21 cellular contexts compared by ENCODE assay signal in genomic region chr4:168845897-168846296, GRCh38.
DNase-seq lines count a peak whose midpoint lies in the region; TF ChIP-seq lines count a peak whose summit lies in the region.
"Had no signal": no experiment of that assay in that cellular context is flagged by ENCODE, and none has a peak within 500 bp of the region (broad histone marks: within the 10 kb centered on the region; RNA-seq: fewer than 3 reads in every experiment).

No MANE protein-coding gene starts in this region.

- H3K4me3 Mint-ChIP-seq in mesothelial cell of epicardium: no peak overlapping the region
- H3K4me3 Mint-ChIP-seq: activated B cell treated with CpG ODN at 0.5 μM for 24 hours; activated naive CD8-positive, alpha-beta T cell treated with anti-CD3 and anti-CD28 coated beads for 36 hours; immature natural killer cell; T-helper 1 cell treated with Interleukin-12 subunit alpha and Interleukin-12 subunit beta and Interleukin-4 antibody, amounts not matched to agents 30 μg/mL and 1 μg/mL, for 36 hours had no signal

- no peaks in the 10 kb centered on the region for H3K9me3 ChIP-seq in tibial artery

- H3K36me3 ChIP-seq in tibial artery: peaks cover 0 to 7% (median 0%) of the 10 kb centered on the region in 3 donors

- no peaks in the 10 kb centered on the region for H3K9me3 Mint-ChIP-seq in mesothelial cell of epicardium
- H3K9me3 Mint-ChIP-seq: activated B cell treated with CpG ODN at 0.5 μM for 24 hours; activated naive CD8-positive, alpha-beta T cell treated with anti-CD3 and anti-CD28 coated beads for 36 hours; immature natural killer cell; T-helper 1 cell treated with Interleukin-12 subunit alpha and Interleukin-12 subunit beta and Interleukin-4 antibody, amounts not matched to agents 30 μg/mL and 1 μg/mL, for 36 hours had no signal

- H3K27ac Mint-ChIP-seq in mesothelial cell of epicardium: peak overlapping the region; percentile 57
- H3K27ac Mint-ChIP-seq: activated B cell treated with CpG ODN at 0.5 μM for 24 hours; activated naive CD8-positive, alpha-beta T cell treated with anti-CD3 and anti-CD28 coated beads for 36 hours; immature natural killer cell; T-helper 1 cell treated with Interleukin-12 subunit alpha and Interleukin-12 subunit beta and Interleukin-4 antibody, amounts not matched to agents 30 μg/mL and 1 μg/mL, for 36 hours had no signal

- peaks cover 6% of the 10 kb centered on the region for H3K36me3 Mint-ChIP-seq in mesothelial cell of epicardium
- H3K36me3 Mint-ChIP-seq: activated naive CD8-positive, alpha-beta T cell treated with anti-CD3 and anti-CD28 coated beads for 36 hours had no signal

- DNase-seq in DMS153 (lab: John Stamatoyannopoulos, UW) (peak; percentile 3), DMS153 treated with DMSO at 0.1 percent for 48 hours (lab: John Stamatoyannopoulos, UW; ENCODE audit: unreplicated experiment) (no peak), NCI-H510A treated with DMSO at 0.1 percent for 48 hours (lab: John Stamatoyannopoulos, UW) (peak; percentile 60), mesothelial cell of epicardium (ENCODE audit: low spot score in 2 of 2, unreplicated experiment in 2 of 2) (no peak), tibial artery (no peak), GM13977 (ENCODE audit: low spot score) (no peak), iPS-NIHi11 (ENCODE audit: low spot score) (no peak)
- no peak for DNase-seq in stimulated activated CD4-positive, alpha-beta T cell treated with anti-CD3 and anti-CD28 coated beads, Interleukin-12 subunit alpha, Interleukin-12 subunit beta, amount 100 ng/mL, for 4 hours
- DNase-seq: activated B cell treated with CpG ODN at 0.5 μM for 24 hours; activated CD8-positive, alpha-beta memory T cell treated with anti-CD3 and anti-CD28 coated beads for 24 hours; activated naive CD8-positive, alpha-beta T cell treated with anti-CD3 and anti-CD28 coated beads for 36 hours; Calu3; dermis blood vessel endothelial cell; erythroblast; immature natural killer cell; Karpas-422; NCI-H1105 treated with DMSO at 0.1 percent for 48 hours; NCI-H2227 treated with DMSO at 0.1 percent for 48 hours; SHP77 treated with DMSO at 0.1 percent for 48 hours had no signal

- H3K4me3 ChIP-seq in tibial artery: no peak overlapping the region

- H3K4me1 Mint-ChIP-seq in mesothelial cell of epicardium: peaks cover 60% of the 10 kb centered on the region

- peak overlapping the region; percentile 88 to 98 for H3K27ac ChIP-seq in tibial artery
- H3K27ac ChIP-seq: 22Rv1 had no signal

- H3K4me1 ChIP-seq in tibial artery: peaks cover 0 to 99% (median 81%) of the 10 kb centered on the region in 4 donors

- H3K27me3 ChIP-seq in tibial artery: no peaks in the 10 kb centered on the region

- intact Hi-C loops in tibial artery (cut with DNase I; ENCODE audit: low total_unique reads): loop anchor here (10.0 kb wide), 1 partner anchor 211 kb away; no protein-coding TSS in a partner anchor

- no peaks in the 10 kb centered on the region for H3K27me3 Mint-ChIP-seq in mesothelial cell of epicardium (ENCODE audit: low read depth)

- TF ChIP-seq CTCF in mesothelial cell of epicardium (IDR thresholded peaks at IDR 0.05; ENCODE audit: unreplicated experiment) (no peak), tibial artery (IDR thresholded peaks at IDR 0.05) (no peak), GM13977 (IDR thresholded peaks at IDR 0.05; ENCODE audit: extremely low read depth, insufficient read depth, missing control alignments) (no peak)

- in situ Hi-C loops in GM13977 (cut with MboI; ENCODE audit: low pct_unique_long_range_greater_than_20kb, low sequenced_read_pairs, unreplicated experiment): no loop called here

Comparison
In these comparisons a context has a peak if more than half of its experiments do, and no peak if none do; other contexts are left out.
1. DNase-seq: peak in DMS153 (single experiment) and NCI-H510A treated with DMSO at 0.1 percent for 48 hours (single experiment); none in DMS153 treated with DMSO at 0.1 percent for 48 hours (single experiment), mesothelial cell of epicardium (0 of 2), tibial artery (0 of 2), stimulated activated CD4-positive, alpha-beta T cell treated with anti-CD3 and anti-CD28 coated beads, Interleukin-12 subunit alpha, Interleukin-12 subunit beta, amount 100 ng/mL, for 4 hours (single experiment), GM13977 (single experiment) and iPS-NIHi11 (single experiment).